Comparison of ENCODE assay signal across 1 cellular context in genomic region chr1:212628813-212629415, GRCh38.
TF ChIP-seq lines count a peak whose summit lies in the region.

No MANE protein-coding gene starts in this region.

TF ChIP-seq in SK-N-SH, 30 proteins besides CTCF, POLR2A, EP300 and RAD21:
- TF ChIP-seq, protein P1, sequence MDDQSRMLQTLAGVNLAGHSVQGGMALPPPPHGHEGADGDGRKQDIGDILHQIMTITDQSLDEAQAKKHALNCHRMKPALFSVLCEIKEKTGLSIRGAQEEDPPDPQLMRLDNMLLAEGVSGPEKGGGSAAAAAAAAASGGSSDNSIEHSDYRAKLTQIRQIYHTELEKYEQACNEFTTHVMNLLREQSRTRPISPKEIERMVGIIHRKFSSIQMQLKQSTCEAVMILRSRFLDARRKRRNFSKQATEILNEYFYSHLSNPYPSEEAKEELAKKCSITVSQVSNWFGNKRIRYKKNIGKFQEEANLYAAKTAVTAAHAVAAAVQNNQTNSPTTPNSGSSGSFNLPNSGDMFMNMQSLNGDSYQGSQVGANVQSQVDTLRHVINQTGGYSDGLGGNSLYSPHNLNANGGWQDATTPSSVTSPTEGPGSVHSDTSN (IDR thresholded peaks at IDR 0.05): no peak
- TF ChIP-seq SIN3A (IDR thresholded peaks at IDR 0.05; ENCODE audit: borderline replicate concordance, low read depth, low read length) (no peak), RCOR1 (IDR thresholded peaks at IDR 0.05; ENCODE audit: low read length) (no peak), RFX5 (IDR thresholded peaks at IDR 0.05; ENCODE audit: low read length) (no peak), MXI1 (IDR thresholded peaks at IDR 0.05; ENCODE audit: low read depth, low read length) (no peak), IRF3 (IDR thresholded peaks at IDR 0.05; ENCODE audit: low read depth, low read length) (no peak), GATA2 (CRISPR knock-in tag; IDR thresholded peaks at IDR 0.05) (no peak), RXRA (IDR thresholded peaks at IDR 0.05; ENCODE audit: borderline replicate concordance, low read depth) (no peak), MEF2A (IDR thresholded peaks at IDR 0.05; ENCODE audit: borderline replicate concordance, low read depth) (no peak), NRF1 (IDR thresholded peaks at IDR 0.05; ENCODE audit: low read depth, low read length) (no peak), FOXM1 (IDR thresholded peaks at IDR 0.05; ENCODE audit: low read depth) (no peak), SMC3 (IDR thresholded peaks at IDR 0.05; ENCODE audit: low read depth, low read length) (no peak), ZBTB33 (IDR thresholded peaks at IDR 0.05; ENCODE audit: borderline replicate concordance, low read depth) (no peak)
